9 cellular contexts compared by ENCODE assay signal in the genomic region with DNA sequence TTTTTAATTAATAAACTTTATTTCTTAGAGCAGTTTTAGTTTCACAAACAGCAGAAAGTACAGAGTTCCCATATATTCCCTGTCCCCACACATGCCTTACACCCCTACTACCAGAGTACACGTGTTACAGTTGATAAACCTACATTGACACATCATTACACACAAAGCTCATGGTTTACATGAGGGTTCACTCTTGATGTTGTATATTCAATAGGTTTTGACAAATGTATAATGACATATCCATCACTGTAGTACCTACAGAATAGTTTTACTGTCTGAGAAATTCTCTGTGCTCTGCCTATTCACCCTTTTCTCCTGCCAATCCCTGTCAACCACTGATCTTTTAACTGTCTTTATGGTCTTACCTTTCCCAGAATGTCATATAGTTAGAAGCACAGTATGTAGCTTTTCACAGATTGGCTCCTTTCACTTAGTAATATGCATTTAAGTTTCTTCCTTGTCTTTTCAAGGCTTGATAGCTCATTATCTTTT.
"Had no signal": no experiment of that assay in that cellular context is flagged by ENCODE, and none has a peak within 500 bp of the region (broad histone marks: within the 10 kb centered on the region; RNA-seq: fewer than 3 reads in every experiment).

No MANE protein-coding gene starts in this region.

- H3K9ac ChIP-seq: KMS-11 had no signal

- H3K36me3 ChIP-seq: HAP-1 had no signal

- DNase-seq: H7, HFFc6, KBM-7 had no signal

- ATAC-seq: GM23338, HCT116 had no signal

- H3K4me3 ChIP-seq: GM23338, HAP-1 had no signal

- H3K27ac ChIP-seq: HL-60, KMS-11 had no signal

- H3K4me1 ChIP-seq: HAP-1 had no signal

- H3K4me2 ChIP-seq: GM23338, KMS-11 had no signal

- FAIRE-seq: H1 had no signal

- H3K9me3 ChIP-seq: HAP-1 had no signal
